23 cellular contexts compared by ENCODE assay signal in genomic region chr4:106334732-106335131, GRCh38. TPM values are rescaled to one million over a fixed set of nuclear protein-coding genes. Genes with fewer than 3 reads are reported as not detected.
"Had no signal": no experiment of that assay in that cellular context is flagged by ENCODE, and none has a peak within 500 bp of the region (broad histone marks: within the 10 kb centered on the region; RNA-seq: fewer than 3 reads in every experiment).

No MANE protein-coding gene starts in this region.

- H3K4me3 Mint-ChIP-seq: activated T-cell treated with anti-CD3 and anti-CD28 coated beads, Interleukin-2, amount 50 U/mL, for 24 hours; central memory CD8-positive, alpha-beta T cell; naive thymus-derived CD8-positive, alpha-beta T cell had no signal

- H3K27ac Mint-ChIP-seq: activated T-cell treated with anti-CD3 and anti-CD28 coated beads, Interleukin-2, amount 50 U/mL, for 24 hours; naive thymus-derived CD8-positive, alpha-beta T cell had no signal

- ATAC-seq: left lung; naive thymus-derived CD8-positive, alpha-beta T cell; right cardiac atrium had no signal

- DNase-seq: activated CD4-positive, alpha-beta T cell treated with anti-CD3 and anti-CD28 coated beads, Interleukin-2, amount 50 U/mL, for 48 hours; activated CD4-positive, CD25-positive, alpha-beta regulatory T cell treated with anti-CD3 and anti-CD28 coated beads, Interleukin-2, amount 50 U/mL, for 72 hours; activated T-cell treated with anti-CD3 and anti-CD28 coated beads, Interleukin-2, amount 50 U/mL, for 24 hours; cortex of kidney; effector CD4-positive, alpha-beta T cell; esophagus squamous epithelium; foreskin fibroblast; hypothalamus; kidney; left lung; mammary epithelial cell; naive thymus-derived CD8-positive, alpha-beta T cell; occipital lobe; right cardiac atrium; SJCRH30; small intestine; stimulated activated CD4-positive, alpha-beta T cell treated with anti-CD3 and anti-CD28 coated beads, Interleukin-4, amount 100 ng/mL, for 24 hours; stimulated activated naive CD4-positive, alpha-beta T cell treated with Interleukin-2 at 50 U/mL for 16 hours; T1000; trophoblast cell had no signal

- H3K27me3 Mint-ChIP-seq: activated T-cell treated with anti-CD3 and anti-CD28 coated beads, Interleukin-2, amount 50 U/mL, for 24 hours; central memory CD8-positive, alpha-beta T cell; naive thymus-derived CD8-positive, alpha-beta T cell had no signal

- H3K4me3 ChIP-seq: esophagus squamous epithelium, left lung, prostate gland, SJCRH30, suprapubic skin had no signal

RNA-seq across cellular contexts. Expression of gene GIMD1, which starts 33.8 kb away (rescaled TPM):
- total RNA-seq: esophagus squamous epithelium; kidney; left lung; mammary epithelial cell; naive thymus-derived CD8-positive, alpha-beta T cell; occipital lobe; prostate gland; right cardiac atrium; SJCRH30; suprapubic skin had no signal
